In the genomic region with DNA sequence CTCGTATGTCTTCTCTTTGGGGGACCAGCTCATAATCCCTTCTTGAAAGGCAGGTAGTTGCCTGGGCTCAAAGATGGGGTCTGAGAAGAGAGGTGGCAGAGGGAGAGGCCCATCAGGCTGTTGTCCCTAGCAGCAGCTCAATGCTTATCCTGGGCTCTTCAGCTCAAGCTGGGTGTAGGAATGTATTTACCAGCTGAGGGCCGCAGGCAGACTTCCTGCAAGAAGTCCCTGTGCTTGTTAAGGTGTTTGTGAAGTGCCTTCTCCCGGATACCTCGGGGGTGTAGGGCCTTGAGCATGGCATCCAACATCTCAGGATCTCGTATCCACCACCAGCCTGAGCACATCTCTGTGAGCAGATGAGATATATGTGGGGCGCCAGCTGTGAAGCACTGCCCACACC, we compare ENCODE assay signal across 29 cellular contexts.
"Had no signal": no experiment of that assay in that cellular context is flagged by ENCODE, and none has a peak within 500 bp of the region (broad histone marks: within the 10 kb centered on the region; RNA-seq: fewer than 3 reads in every experiment).

No MANE protein-coding gene starts in this region.

- ATAC-seq: esophagus mucosa had no signal

- H3K4me3 Mint-ChIP-seq: activated naive CD8-positive, alpha-beta T cell; brain; endodermal cell; immature natural killer cell; nephron progenitor cell had no signal

- H3K4me1 ChIP-seq: ascending aorta, pancreas, prostate gland, sigmoid colon, testis, vagina had no signal

- H3K4me1 Mint-ChIP-seq: brain had no signal

- H3K27me3 Mint-ChIP-seq: activated naive CD8-positive, alpha-beta T cell; brain had no signal

- FAIRE-seq: kidney, pancreas, TTC549 had no signal

- H3K27ac ChIP-seq: ascending aorta, neutrophil, pancreas, prostate gland, sigmoid colon, SK-N-MC, testis, vagina, VCaP had no signal

- H3K4me3 ChIP-seq: ascending aorta, heart left ventricle, mucosa of descending colon, pancreas, prostate gland, sigmoid colon, SK-N-MC, smooth muscle cell, testis, vagina had no signal

- H3K27me3 ChIP-seq: ascending aorta, heart left ventricle, neutrophil, pancreas, sigmoid colon, testis, vagina had no signal

- H3K9me3 Mint-ChIP-seq: activated T-helper 2 cell treated with anti-CD3 and anti-CD28 coated beads, Interferon-gamma antibody, Interleukin-2, Interleukin-4, amounts not matched to agents 10 μg/mL and 5 μg/mL and 100 μg/mL, durations not matched to agents 14 hours and 24 hours and 36 hours; brain; endodermal cell; immature natural killer cell; nephron progenitor cell had no signal

- DNase-seq: activated CD8-positive, alpha-beta memory T cell treated with anti-CD3 and anti-CD28 coated beads for 24 hours; caudate nucleus; cortex of kidney; foreskin fibroblast; heart left ventricle; hypothalamus; kidney; pancreas; retina; sigmoid colon; stimulated activated naive CD4-positive, alpha-beta T cell treated with Interleukin-2 at 50 U/mL for 16 hours; testis; trophoblast cell had no signal

- H3K27ac Mint-ChIP-seq: activated T-helper 2 cell treated with anti-CD3 and anti-CD28 coated beads, Interferon-gamma antibody, Interleukin-2, Interleukin-4, amounts not matched to agents 10 μg/mL and 5 μg/mL and 100 μg/mL, durations not matched to agents 14 hours and 24 hours and 36 hours; endodermal cell had no signal

- H3K9me3 ChIP-seq: ascending aorta, heart left ventricle, mucosa of descending colon, neutrophil, pancreas, prostate gland, sigmoid colon, testis, vagina had no signal
